Comparison of ENCODE assay signal across 8 cellular contexts in the genomic region with DNA sequence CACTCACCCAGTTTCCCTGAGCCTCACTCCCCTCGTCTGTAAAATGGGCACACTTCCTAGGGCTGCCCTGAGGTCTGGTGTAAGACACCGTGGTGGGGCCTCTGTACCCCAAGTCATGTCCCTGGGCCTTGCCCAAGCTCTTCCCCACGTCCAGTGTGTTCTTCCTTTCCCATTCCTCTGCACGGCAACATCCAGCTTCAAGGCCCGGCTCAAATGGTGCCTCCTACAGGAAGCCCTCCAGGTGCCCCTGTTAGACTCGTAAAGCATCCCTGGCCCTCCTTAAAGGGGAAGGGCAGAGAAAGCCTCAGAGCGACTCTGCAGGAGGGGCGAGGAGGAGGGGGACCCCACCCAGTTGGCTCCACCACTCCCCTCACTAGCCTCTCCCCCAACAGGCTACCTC. TPM values are rescaled to one million over a fixed set of nuclear protein-coding genes. Genes with fewer than 3 reads are reported as not detected.
"Had no signal": no experiment of that assay in that cellular context is flagged by ENCODE, and none has a peak within 500 bp of the region (broad histone marks: within the 10 kb centered on the region; RNA-seq: fewer than 3 reads in every experiment).

No MANE protein-coding gene starts in this region.

- DNase-seq: HFFc6, KG1 had no signal

- FAIRE-seq: H1, H54 had no signal

- H3K9me3 ChIP-seq: HAP-1 had no signal

- H3K4me3 ChIP-seq: GM23338, HAP-1 had no signal

- H3K4me1 ChIP-seq: HAP-1 had no signal

- ATAC-seq: GM23338, HCT116 had no signal

- H3K4me3 Mint-ChIP-seq: GM23338, HFFc6, IgD-negative memory B cell had no signal

- H3K4me2 ChIP-seq: GM23338 had no signal

- H3K27ac Mint-ChIP-seq: GM23338, HFFc6, IgD-negative memory B cell had no signal

RNA-seq across cellular contexts. Expression of gene SLC29A4, which starts 8.6 kb away (rescaled TPM):
- polyA plus RNA-seq: IgD-negative memory B cell had no signal
